Comparison of ENCODE assay signal across 8 cellular contexts in the genomic region with DNA sequence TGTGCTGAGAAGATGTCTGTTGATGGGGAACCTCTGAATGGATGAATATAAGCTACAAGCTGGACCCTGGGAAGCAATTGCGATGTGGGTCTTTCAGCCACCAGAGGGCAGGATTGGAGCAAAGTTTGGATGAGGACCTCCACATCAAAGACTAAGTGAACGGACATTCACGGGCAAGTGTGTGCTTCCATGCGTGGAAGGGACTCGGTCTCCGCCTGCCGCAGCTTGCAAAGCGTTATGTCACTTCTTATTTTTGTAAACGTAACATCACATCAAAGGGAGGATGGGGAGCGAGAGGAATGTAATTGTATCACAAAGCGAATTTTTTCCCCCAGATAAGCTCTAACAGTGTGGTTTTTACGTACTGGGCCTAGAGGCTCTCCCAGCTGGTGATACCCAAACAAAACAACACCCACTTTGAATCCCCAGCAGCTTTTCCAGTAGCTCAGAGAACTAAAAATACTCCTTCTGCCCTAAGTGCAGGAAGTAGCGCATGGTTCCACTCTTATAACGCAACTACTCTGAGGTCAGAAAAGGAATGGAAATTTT.
DNase-seq lines count a peak whose midpoint lies in the region; ATAC-seq, FAIRE-seq and TF ChIP-seq lines count a peak whose summit lies in the region.

No MANE protein-coding gene starts in this region.

- H3K4me3 ChIP-seq in retinal pigment epithelial cell (ENCODE audit: low read length), result peak overlapping the region; percentile 45

- FAIRE-seq in GM12891 (lab: Jason Lieb, UNC), result peak; percentile 95

- TF ChIP-seq POLR2A in GM12891 (IDR thresholded peaks at IDR 0.05; ENCODE audit: low read depth, low read length), result no peak

- DNase-seq in GM12891 (ENCODE audit: insufficient read length, low spot score), result peak; percentile 63
- DNase-seq in NCI-H1105 treated with DMSO at 0.1 percent for 48 hours (lab: John Stamatoyannopoulos, UW), result peak; percentile 75
- DNase-seq in T-helper 2 cell, result peak in 4 of 5 experiments; percentile 36 to 75 (median 38)
- DNase-seq in astrocyte of the hippocampus (ENCODE audit: low read depth, low spot score), result peak; percentile 94
- peak in 47 of 51 donors; percentile 20 to 93 (median 63) for DNase-seq in hypothalamus (lab: John Stamatoyannopoulos, UW)
- DNase-seq in retinal pigment epithelial cell (ENCODE audit: low read depth), result peak; percentile 43
- DNase-seq in mesenteric fat pad (ENCODE audit: low spot score), result no peak

- peak; percentile 84 for ATAC-seq in HG02763 (IDR thresholded peaks at IDR 0.05; ENCODE audit: unreplicated experiment)

- TF ChIP-seq CTCF in retinal pigment epithelial cell (conservative IDR thresholded peaks at IDR 0.05; ENCODE audit: low read depth, low read length), result peak; percentile 83

TF ChIP-seq in GM12891, 5 proteins besides CTCF, POLR2A, EP300 and RAD21:
- TF ChIP-seq PAX5 (IDR thresholded peaks at IDR 0.05; ENCODE audit: insufficient read depth, low read length, severe bottlenecking) (peak; percentile 84), TAF1 (IDR thresholded peaks at IDR 0.05; ENCODE audit: low read depth, low read length) (no peak), POLR2AphosphoS5 (IDR thresholded peaks at IDR 0.05; ENCODE audit: low read depth, low read length) (no peak), POU2F2 (IDR thresholded peaks at IDR 0.05; ENCODE audit: low read depth, low read length) (0 out of 2 replicates have a peak, but pooled peaks have one; percentile 23)
